ENCODE assay signal across 12 cellular contexts in the genomic region with DNA sequence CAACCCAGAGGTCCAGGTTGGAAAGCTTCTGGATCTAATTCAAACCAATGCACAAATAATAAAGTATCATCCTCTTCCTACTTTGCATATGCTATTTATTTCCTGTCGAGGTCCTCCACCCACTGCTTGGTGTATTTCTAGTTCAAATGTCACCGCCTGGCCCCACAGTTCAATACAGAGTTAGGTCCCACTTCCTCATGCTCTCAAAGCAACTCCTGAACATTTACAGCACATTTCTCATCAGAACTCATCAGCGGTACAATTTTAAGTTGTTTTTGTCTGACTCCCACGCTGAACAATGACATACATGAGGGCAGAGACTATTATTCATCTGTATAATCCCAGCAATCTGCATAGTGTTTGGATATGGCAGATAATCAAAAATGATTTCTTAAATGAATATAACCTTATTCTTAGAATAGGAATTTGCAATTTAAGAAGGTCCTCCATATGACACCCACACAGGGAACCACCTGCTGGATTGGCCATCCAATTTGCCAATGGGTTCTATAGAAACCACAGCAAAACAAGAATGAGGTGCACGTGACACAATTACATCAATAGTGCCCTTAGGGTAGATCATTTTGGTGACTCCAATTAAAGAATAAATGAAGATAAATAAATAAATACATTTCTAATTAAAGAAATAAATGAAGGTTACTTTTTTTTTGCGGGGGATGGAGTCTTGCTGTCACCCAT.
DNase-seq lines count a peak whose midpoint lies in the region; ATAC-seq lines count a peak whose summit lies in the region.
"Had no signal": no experiment of that assay in that cellular context is flagged by ENCODE, and none has a peak within 500 bp of the region (broad histone marks: within the 10 kb centered on the region; RNA-seq: fewer than 3 reads in every experiment).

No MANE protein-coding gene starts in this region.

- DNase-seq in activated gamma-delta T cell treated with Interleukin-2 at 50 U/mL for 16 hours (peak; percentile 6), activated gamma-delta T cell (lab: John Stamatoyannopoulos, UW) (no peak), NOMO-1 treated with dmso at 0.1 percent for 144 hours (lab: John Stamatoyannopoulos, UW; ENCODE audit: unreplicated experiment) (peak; percentile 20), amniotic epithelial cell (ENCODE audit: low read depth) (peak; percentile 41), SKM-1 (lab: John Stamatoyannopoulos, UW; ENCODE audit: unreplicated experiment) (no peak)
- no peak for DNase-seq in stimulated activated naive CD8-positive, alpha-beta T cell treated with anti-CD3 and anti-CD28 coated beads, Interleukin-15, amount 100 ng/mL, for 72 hours
- DNase-seq: foreskin keratinocyte, kidney, NCI-H82 had no signal

- peak overlapping the region in 1 of 2 donors; percentile 24 for H3K4me3 Mint-ChIP-seq in stimulated activated naive CD8-positive, alpha-beta T cell treated with anti-CD3 and anti-CD28 coated beads, Interleukin-15, amount 100 ng/mL, for 72 hours
- H3K4me3 Mint-ChIP-seq: neural crest cell had no signal

- peaks cover 16% of the 10 kb centered on the region for H3K4me1 Mint-ChIP-seq in stimulated activated naive CD8-positive, alpha-beta T cell treated with anti-CD3 and anti-CD28 coated beads, Interleukin-15, amount 100 ng/mL, for 72 hours
- H3K4me1 Mint-ChIP-seq: neural crest cell had no signal

- peak; percentile 43 for ATAC-seq in stimulated activated naive CD8-positive, alpha-beta T cell treated with anti-CD3 and anti-CD28 coated beads, Interleukin-15, amount 100 ng/mL, for 72 hours
- no peak for ATAC-seq in GM18520 (IDR thresholded peaks at IDR 0.05; ENCODE audit: unreplicated experiment)
- no peak for ATAC-seq in GM19035 (IDR thresholded peaks at IDR 0.05; ENCODE audit: unreplicated experiment)
- ATAC-seq: foreskin keratinocyte had no signal

- no peaks in the 10 kb centered on the region for H3K9me3 Mint-ChIP-seq in stimulated activated naive CD8-positive, alpha-beta T cell treated with anti-CD3 and anti-CD28 coated beads, Interleukin-15, amount 100 ng/mL, for 72 hours
- H3K9me3 Mint-ChIP-seq: neural crest cell had no signal

- H3K27ac Mint-ChIP-seq in stimulated activated naive CD8-positive, alpha-beta T cell treated with anti-CD3 and anti-CD28 coated beads, Interleukin-15, amount 100 ng/mL, for 72 hours: peak overlapping the region; percentile 75 to 92

- no peaks in the 10 kb centered on the region for H3K27me3 Mint-ChIP-seq in stimulated activated naive CD8-positive, alpha-beta T cell treated with anti-CD3 and anti-CD28 coated beads, Interleukin-15, amount 100 ng/mL, for 72 hours

Comparison
In these comparisons a context has a peak if more than half of its experiments do, and no peak if none do; other contexts are left out.
1. DNase-seq: peak in activated gamma-delta T cell treated with Interleukin-2 at 50 U/mL for 16 hours (single experiment), NOMO-1 treated with dmso at 0.1 percent for 144 hours (single experiment) and amniotic epithelial cell (single experiment); none in activated gamma-delta T cell (single experiment), stimulated activated naive CD8-positive, alpha-beta T cell treated with anti-CD3 and anti-CD28 coated beads, Interleukin-15, amount 100 ng/mL, for 72 hours (0 of 2) and SKM-1 (single experiment).